In genomic region chr16:53704445-53704813, GRCh38 we compare ENCODE assay signal across 8 cellular contexts. TPM values are rescaled to one million over a fixed set of nuclear protein-coding genes. Genes with fewer than 3 reads are reported as not detected.
A peak's percentile ranks its signal among the peaks of the same experiment; 100 is the strongest.
DNase-seq lines count a peak whose midpoint lies in the region; ATAC-seq, FAIRE-seq and TF ChIP-seq lines count a peak whose summit lies in the region.

No MANE protein-coding gene starts in this region.

- peak overlapping the region; percentile 69 for H3K27ac ChIP-seq in astrocyte (ENCODE audit: low read depth, low read length)
- H3K27ac ChIP-seq in liver (ENCODE audit: low read depth in 1 of 2, low read length in 2 of 2) = peak overlapping the region; percentile 27 to 47
- peak overlapping the region in 1 of 3 donors; percentile 18 for H3K27ac ChIP-seq in thyroid gland

- H3K4me1 Mint-ChIP-seq in activated T-cell treated with anti-CD3 and anti-CD28 coated beads, Interleukin-2, amount 50 U/mL, for 4 hours (ENCODE audit: low read depth) = peaks cover 40% of the 10 kb centered on the region
- H3K4me1 Mint-ChIP-seq in astrocyte (ENCODE audit: low read depth, unreplicated experiment) = peaks cover 5% of the 10 kb centered on the region

- H3K36me3 Mint-ChIP-seq in activated T-cell treated with anti-CD3 and anti-CD28 coated beads, Interleukin-2, amount 50 U/mL, for 4 hours (ENCODE audit: insufficient read depth) = peaks cover 11% of the 10 kb centered on the region
- peaks cover 7% of the 10 kb centered on the region for H3K36me3 Mint-ChIP-seq in astrocyte (ENCODE audit: low read depth, unreplicated experiment)

- no peak for ATAC-seq in activated T-cell treated with anti-CD3 and anti-CD28 coated beads, Interleukin-2, amount 50 U/mL, for 4 hours
- no peak for ATAC-seq in GM19452 (IDR thresholded peaks at IDR 0.05; ENCODE audit: unreplicated experiment)

- H3K9me3 Mint-ChIP-seq in activated T-cell treated with anti-CD3 and anti-CD28 coated beads, Interleukin-2, amount 50 U/mL, for 4 hours = no peaks in the 10 kb centered on the region
- no peaks in the 10 kb centered on the region for H3K9me3 Mint-ChIP-seq in astrocyte (ENCODE audit: unreplicated experiment)

- peak overlapping the region; percentile 90 for H2AFZ ChIP-seq in astrocyte (ENCODE audit: low read depth, low read length)

- intact Hi-C loops in thyroid gland (cut with DNase I) = no loop called here

- no peak for DNase-seq in activated T-cell treated with anti-CD3 and anti-CD28 coated beads, Interleukin-2, amount 50 U/mL, for 4 hours
- no peak for DNase-seq in activated T-cell treated with anti-CD3 and anti-CD28 coated beads for 4 hours
- DNase-seq in astrocyte (ENCODE audit: low read depth) = no peak
- no peak for DNase-seq in thyroid gland
- DNase-seq in GM13977 (ENCODE audit: low spot score) = no peak
- no peak for DNase-seq in kidney glomerular epithelial cell (lab: John Stamatoyannopoulos, UW)

- H3K4me3 Mint-ChIP-seq in activated T-cell treated with anti-CD3 and anti-CD28 coated beads, Interleukin-2, amount 50 U/mL, for 4 hours = peak overlapping the region; percentile 97
- peak overlapping the region; percentile 98 for H3K4me3 Mint-ChIP-seq in astrocyte (ENCODE audit: unreplicated experiment)

- no peak for FAIRE-seq in astrocyte (lab: Jason Lieb, UNC)

- TF ChIP-seq CTCF in astrocyte (IDR thresholded peaks at IDR 0.05; ENCODE audit: insufficient read depth, low read depth, low read length) = no peak
- no peak for TF ChIP-seq CTCF in liver (IDR thresholded peaks at IDR 0.05; ENCODE audit: low read depth, low read length, missing input control)
- no peak for TF ChIP-seq CTCF in thyroid gland (IDR thresholded peaks at IDR 0.05)
- TF ChIP-seq CTCF in GM13977 (IDR thresholded peaks at IDR 0.05; ENCODE audit: extremely low read depth, insufficient read depth, missing control alignments) = no peak

- H3K79me2 ChIP-seq in astrocyte (ENCODE audit: insufficient read depth, low read length) = peaks cover 68% of the 10 kb centered on the region

- 15% methylated on average over 6 of the region's 6 CpGs for WGBS in liver
- WGBS in thyroid gland, 2 donors = 13 to 19% methylated on average over 6 of the region's 6 CpGs

- no peaks in the 10 kb centered on the region for H3K27me3 Mint-ChIP-seq in activated T-cell treated with anti-CD3 and anti-CD28 coated beads, Interleukin-2, amount 50 U/mL, for 4 hours (ENCODE audit: low read depth)
- no peaks in the 10 kb centered on the region for H3K27me3 Mint-ChIP-seq in astrocyte (ENCODE audit: low read depth, unreplicated experiment)

- in situ Hi-C loops in GM13977 (cut with MboI; ENCODE audit: low pct_unique_long_range_greater_than_20kb, low sequenced_read_pairs, unreplicated experiment) = no loop called here

- TF ChIP-seq POLR2A in thyroid gland (IDR thresholded peaks at IDR 0.05) = no peak

- H3K4me3 ChIP-seq in astrocyte (ENCODE audit: insufficient read depth, low read depth, low read length) (peak overlapping the region; percentile 81), liver (ENCODE audit: low read depth in 1 of 3, low read length in 3 of 3) (peak overlapping the region; percentile 54 to 97 (median 83)), thyroid gland (replicated peaks in 1 of 3) (peak overlapping the region; percentile 47 to 75 (median 74))

- H3K27ac Mint-ChIP-seq in astrocyte (ENCODE audit: unreplicated experiment) = peak overlapping the region; percentile 47

- H3K4me1 ChIP-seq in astrocyte (ENCODE audit: insufficient read depth, low read length) (peaks cover 7% of the 10 kb centered on the region), liver (ENCODE audit: control insufficient read depth in 4 of 4, insufficient read depth in 4 of 4, low read length in 3 of 4) (peaks cover 0 to 17% (median 10%) of the 10 kb centered on the region in 4 donors), thyroid gland (peaks cover 9 to 16% of the 10 kb centered on the region in 2 donors)

- no peaks in the 10 kb centered on the region for H3K36me3 ChIP-seq in astrocyte (ENCODE audit: insufficient read depth, low read length)
- H3K36me3 ChIP-seq in liver (ENCODE audit: control insufficient read depth in 4 of 4, insufficient read depth in 3 of 4, low read depth in 1 of 4, low read length in 3 of 4) = no peaks in the 10 kb centered on the region
- no peaks in the 10 kb centered on the region for H3K36me3 ChIP-seq in thyroid gland

- H3K27me3 ChIP-seq in astrocyte (ENCODE audit: insufficient read depth, low read length) (no peaks in the 10 kb centered on the region), liver (ENCODE audit: control insufficient read depth in 4 of 4, insufficient read depth in 4 of 4, low read length in 3 of 4) (no peaks in the 10 kb centered on the region), thyroid gland (no peaks in the 10 kb centered on the region)

- no peak for TF ChIP-seq RAD21 in liver (IDR thresholded peaks at IDR 0.05)

- H3K4me2 ChIP-seq in astrocyte (ENCODE audit: low read length) = peak overlapping the region; percentile 86

- H3K9ac ChIP-seq in astrocyte (ENCODE audit: low read length) (peak overlapping the region; percentile 88), liver (ENCODE audit: low read depth in 1 of 2, low read length in 2 of 2) (peak overlapping the region; percentile 51 to 83)

- H3K9me3 ChIP-seq in astrocyte (ENCODE audit: insufficient read depth, low read depth, low read length) (no peaks in the 10 kb centered on the region), liver (ENCODE audit: control insufficient read depth in 4 of 4, low read length in 3 of 4) (no peaks in the 10 kb centered on the region), thyroid gland (no peaks in the 10 kb centered on the region)

- peaks cover 30% of the 10 kb centered on the region for H4K20me1 ChIP-seq in astrocyte (ENCODE audit: insufficient read depth, low read length)

TF ChIP-seq in liver, 16 proteins besides CTCF, POLR2A, EP300 and RAD21 (continues in another document):
- TF ChIP-seq SP1 (IDR thresholded peaks at IDR 0.05) (no peak), NR2F2 (IDR thresholded peaks at IDR 0.05) (no peak), FOXA2 (IDR thresholded peaks at IDR 0.05) (no peak), TAF1 (conservative IDR thresholded peaks at IDR 0.05) (no peak), ZBTB33 (IDR thresholded peaks at IDR 0.05) (no peak), EGR1 (IDR thresholded peaks at IDR 0.05; ENCODE audit: low read depth in 2 of 2) (no peak), FOXA1 (IDR thresholded peaks at IDR 0.05) (no peak), GABPA (IDR thresholded peaks at IDR 0.05 in 1 of 2, conservative IDR thresholded peaks at IDR 0.05 in 1 of 2) (no peak), MAX (IDR thresholded peaks at IDR 0.05) (no peak), HNF4G (IDR thresholded peaks at IDR 0.05) (no peak)
- TF ChIP-seq, protein P1, sequence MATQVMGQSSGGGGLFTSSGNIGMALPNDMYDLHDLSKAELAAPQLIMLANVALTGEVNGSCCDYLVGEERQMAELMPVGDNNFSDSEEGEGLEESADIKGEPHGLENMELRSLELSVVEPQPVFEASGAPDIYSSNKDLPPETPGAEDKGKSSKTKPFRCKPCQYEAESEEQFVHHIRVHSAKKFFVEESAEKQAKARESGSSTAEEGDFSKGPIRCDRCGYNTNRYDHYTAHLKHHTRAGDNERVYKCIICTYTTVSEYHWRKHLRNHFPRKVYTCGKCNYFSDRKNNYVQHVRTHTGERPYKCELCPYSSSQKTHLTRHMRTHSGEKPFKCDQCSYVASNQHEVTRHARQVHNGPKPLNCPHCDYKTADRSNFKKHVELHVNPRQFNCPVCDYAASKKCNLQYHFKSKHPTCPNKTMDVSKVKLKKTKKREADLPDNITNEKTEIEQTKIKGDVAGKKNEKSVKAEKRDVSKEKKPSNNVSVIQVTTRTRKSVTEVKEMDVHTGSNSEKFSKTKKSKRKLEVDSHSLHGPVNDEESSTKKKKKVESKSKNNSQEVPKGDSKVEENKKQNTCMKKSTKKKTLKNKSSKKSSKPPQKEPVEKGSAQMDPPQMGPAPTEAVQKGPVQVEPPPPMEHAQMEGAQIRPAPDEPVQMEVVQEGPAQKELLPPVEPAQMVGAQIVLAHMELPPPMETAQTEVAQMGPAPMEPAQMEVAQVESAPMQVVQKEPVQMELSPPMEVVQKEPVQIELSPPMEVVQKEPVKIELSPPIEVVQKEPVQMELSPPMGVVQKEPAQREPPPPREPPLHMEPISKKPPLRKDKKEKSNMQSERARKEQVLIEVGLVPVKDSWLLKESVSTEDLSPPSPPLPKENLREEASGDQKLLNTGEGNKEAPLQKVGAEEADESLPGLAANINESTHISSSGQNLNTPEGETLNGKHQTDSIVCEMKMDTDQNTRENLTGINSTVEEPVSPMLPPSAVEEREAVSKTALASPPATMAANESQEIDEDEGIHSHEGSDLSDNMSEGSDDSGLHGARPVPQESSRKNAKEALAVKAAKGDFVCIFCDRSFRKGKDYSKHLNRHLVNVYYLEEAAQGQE (IDR thresholded peaks at IDR 0.05) = no peak

RNA-seq across cellular contexts. Expression of gene FTO, which starts 0.5 kb away (rescaled TPM):
- 10 to 100 TPM; 41.3 to 47.8 (median 43.1) TPM for total RNA-seq in activated T-cell treated with anti-CD3 and anti-CD28 coated beads, Interleukin-2, amount 50 U/mL, for 4 hours
- 73.1 and 80.1 TPM in 2 replicates for total RNA-seq in astrocyte
- 10 to 100 TPM; 29.3 to 54.2 TPM for total RNA-seq in liver
- polyA plus RNA-seq in liver = 10 to 100 TPM; 12.0 to 20.0 TPM
- 100 to 1,000 TPM; 125 to 182 (median 164) TPM for total RNA-seq in thyroid gland

RNA-seq across cellular contexts. Expression of gene RPGRIP1L, which starts 0.8 kb away (rescaled TPM):
- total RNA-seq in activated T-cell treated with anti-CD3 and anti-CD28 coated beads, Interleukin-2, amount 50 U/mL, for 4 hours = 1 to 10 TPM; 5.4 to 6.6 (median 5.9) TPM
- total RNA-seq in astrocyte (16.8 and 18.1 TPM in 2 replicates), liver (1 to 10 TPM; 1.3 to 1.4 TPM), thyroid gland (10 to 100 TPM in 2 of 4 donors, 1 to 10 TPM in 2; 7.3 to 14.5 (median 11.0) TPM)
- polyA plus RNA-seq in liver = under 1 TPM; 0.46 to 0.53 TPM
